In genomic region chr5:93079046-93079445, GRCh38 we compare ENCODE assay signal across 2 cellular contexts.
TF ChIP-seq lines count a peak whose summit lies in the region.

No MANE protein-coding gene starts in this region.

TF ChIP-seq in IMR-90, 13 proteins besides CTCF, POLR2A, EP300 and RAD21 (continued from another document):
- TF ChIP-seq, protein P1, sequence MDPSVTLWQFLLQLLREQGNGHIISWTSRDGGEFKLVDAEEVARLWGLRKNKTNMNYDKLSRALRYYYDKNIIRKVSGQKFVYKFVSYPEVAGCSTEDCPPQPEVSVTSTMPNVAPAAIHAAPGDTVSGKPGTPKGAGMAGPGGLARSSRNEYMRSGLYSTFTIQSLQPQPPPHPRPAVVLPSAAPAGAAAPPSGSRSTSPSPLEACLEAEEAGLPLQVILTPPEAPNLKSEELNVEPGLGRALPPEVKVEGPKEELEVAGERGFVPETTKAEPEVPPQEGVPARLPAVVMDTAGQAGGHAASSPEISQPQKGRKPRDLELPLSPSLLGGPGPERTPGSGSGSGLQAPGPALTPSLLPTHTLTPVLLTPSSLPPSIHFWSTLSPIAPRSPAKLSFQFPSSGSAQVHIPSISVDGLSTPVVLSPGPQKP (IDR thresholded peaks at IDR 0.05; ENCODE audit: borderline replicate concordance, low read depth, low read length): no peak
- TF ChIP-seq MXI1 (IDR thresholded peaks at IDR 0.05; ENCODE audit: borderline replicate concordance, low read depth, low read length) (no peak), BHLHE40 (IDR thresholded peaks at IDR 0.05; ENCODE audit: low read depth, low read length) (no peak), USF2 (IDR thresholded peaks at IDR 0.05; ENCODE audit: low read depth, low read length) (no peak), CEBPB (IDR thresholded peaks at IDR 0.05; ENCODE audit: low read depth, low read length) (no peak), RFX5 (IDR thresholded peaks at IDR 0.05; ENCODE audit: low read depth, low read length) (no peak), CHD1 (IDR thresholded peaks at IDR 0.05; ENCODE audit: low read depth, low read length) (no peak), NFE2L2 (IDR thresholded peaks at IDR 0.05; ENCODE audit: low read depth, low read length) (no peak), SMC3 (IDR thresholded peaks at IDR 0.05; ENCODE audit: low read depth, low read length) (no peak), MAFK (IDR thresholded peaks at IDR 0.05; ENCODE audit: low read depth, low read length) (no peak)

TF ChIP-seq in SK-N-SH, 30 proteins besides CTCF, POLR2A, EP300 and RAD21 (continued from another document):
- TF ChIP-seq USF1 (IDR thresholded peaks at IDR 0.05; ENCODE audit: borderline replicate concordance, low read depth) (no peak), FOXJ3 (CRISPR knock-in tag; IDR thresholded peaks at IDR 0.05) (no peak), CHD2 (IDR thresholded peaks at IDR 0.05; ENCODE audit: low read length, partially characterized antibody) (no peak), FOSL2 (IDR thresholded peaks at IDR 0.05; ENCODE audit: borderline replicate concordance, low read depth) (no peak), FOXM1 (IDR thresholded peaks at IDR 0.05; ENCODE audit: low read depth) (no peak), YY1 (IDR thresholded peaks at IDR 0.05; ENCODE audit: low read depth) (no peak), RXRA (IDR thresholded peaks at IDR 0.05; ENCODE audit: borderline replicate concordance, low read depth) (no peak), MEF2A (IDR thresholded peaks at IDR 0.05; ENCODE audit: borderline replicate concordance, low read depth) (no peak), GABPA (IDR thresholded peaks at IDR 0.05; ENCODE audit: low read depth) (no peak), RFX5 (IDR thresholded peaks at IDR 0.05; ENCODE audit: low read length) (no peak), RCOR1 (IDR thresholded peaks at IDR 0.05; ENCODE audit: low read length) (no peak)
- TF ChIP-seq, protein P2, sequence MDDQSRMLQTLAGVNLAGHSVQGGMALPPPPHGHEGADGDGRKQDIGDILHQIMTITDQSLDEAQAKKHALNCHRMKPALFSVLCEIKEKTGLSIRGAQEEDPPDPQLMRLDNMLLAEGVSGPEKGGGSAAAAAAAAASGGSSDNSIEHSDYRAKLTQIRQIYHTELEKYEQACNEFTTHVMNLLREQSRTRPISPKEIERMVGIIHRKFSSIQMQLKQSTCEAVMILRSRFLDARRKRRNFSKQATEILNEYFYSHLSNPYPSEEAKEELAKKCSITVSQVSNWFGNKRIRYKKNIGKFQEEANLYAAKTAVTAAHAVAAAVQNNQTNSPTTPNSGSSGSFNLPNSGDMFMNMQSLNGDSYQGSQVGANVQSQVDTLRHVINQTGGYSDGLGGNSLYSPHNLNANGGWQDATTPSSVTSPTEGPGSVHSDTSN (IDR thresholded peaks at IDR 0.05): no peak
- TF ChIP-seq, protein P3, sequence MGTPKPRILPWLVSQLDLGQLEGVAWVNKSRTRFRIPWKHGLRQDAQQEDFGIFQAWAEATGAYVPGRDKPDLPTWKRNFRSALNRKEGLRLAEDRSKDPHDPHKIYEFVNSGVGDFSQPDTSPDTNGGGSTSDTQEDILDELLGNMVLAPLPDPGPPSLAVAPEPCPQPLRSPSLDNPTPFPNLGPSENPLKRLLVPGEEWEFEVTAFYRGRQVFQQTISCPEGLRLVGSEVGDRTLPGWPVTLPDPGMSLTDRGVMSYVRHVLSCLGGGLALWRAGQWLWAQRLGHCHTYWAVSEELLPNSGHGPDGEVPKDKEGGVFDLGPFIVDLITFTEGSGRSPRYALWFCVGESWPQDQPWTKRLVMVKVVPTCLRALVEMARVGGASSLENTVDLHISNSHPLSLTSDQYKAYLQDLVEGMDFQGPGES (IDR thresholded peaks at IDR 0.05; ENCODE audit: low read depth, low read length): no peak
TF ChIP-seq in SK-N-SH: peak in this region for 0.
